Comparison of ENCODE assay signal across 11 cellular contexts in genomic region chr9:4986783-4987182, GRCh38. TPM values are rescaled to one million over a fixed set of nuclear protein-coding genes. Genes with fewer than 3 reads are reported as not detected.
DNase-seq lines count a peak whose midpoint lies in the region; ATAC-seq, FAIRE-seq and TF ChIP-seq lines count a peak whose summit lies in the region.
"Had no signal": no experiment of that assay in that cellular context is flagged by ENCODE, and none has a peak within 500 bp of the region (broad histone marks: within the 10 kb centered on the region; RNA-seq: fewer than 3 reads in every experiment).

No MANE protein-coding gene starts in this region.

- no peaks in the 10 kb centered on the region for H3K9me3 ChIP-seq in HepG2 (ENCODE audit: low read length)
- no peaks in the 10 kb centered on the region for H3K9me3 ChIP-seq in right lobe of liver
- no peaks in the 10 kb centered on the region for H3K9me3 ChIP-seq in ascending aorta
- peaks cover under 1% of the 10 kb centered on the region for H3K9me3 ChIP-seq in mesodermal cell (ENCODE audit: control insufficient read depth, low read length)
- H3K9me3 ChIP-seq in aorta (ENCODE audit: control insufficient read depth, low read length) = no peaks in the 10 kb centered on the region

- intact Hi-C loops in HepG2 (cut with micrococcal nuclease; ENCODE audit: unreplicated experiment) = loop anchor here (1.0 to 10.0 kb wide), 4 partner anchors 124 to 618 kb away; partner anchors contain the start of gene PLGRKT
- intact Hi-C loops in right lobe of liver (cut with DNase I) = no loop called here
- intact Hi-C loops in ascending aorta (cut with DNase I) = loop anchor here (5.0 to 10.0 kb wide), 4 partner anchors 149 to 638 kb away; partner anchors contain the start of genes PLGRKT, PLPP6 and RIC1
- intact Hi-C loops in aorta (cut with DNase I) = loop anchor here (2.0 to 5.0 kb wide), 4 partner anchors 44 to 224 kb away; partner anchors contain the start of gene RCL1 (in 1 of the 2)

- no peak for FAIRE-seq in HepG2 (lab: Jason Lieb, UNC)

- DNase-seq in HepG2 (ENCODE audit: low spot score) (no peak), right lobe of liver (no peak), ascending aorta (ENCODE audit: low spot score in 2 of 2) (no peak), aorta (no peak), NCI-H2081 treated with DMSO at 0.1 percent for 48 hours (lab: John Stamatoyannopoulos, UW) (no peak), Kasumi-1 (lab: John Stamatoyannopoulos, UW) (no peak), SHP77 (lab: John Stamatoyannopoulos, UW) (no peak)
- DNase-seq: DMS153, glutamatergic neuron, NCI-H526 treated with DMSO at 0.1 percent for 48 hours had no signal

- H3K27ac ChIP-seq in HepG2 (ENCODE audit: extremely low read length, insufficient read depth, low read length) (no peak overlapping the region), right lobe of liver (peak overlapping the region in 1 of 3 donors; percentile 92), ascending aorta (peak overlapping the region; percentile 96 to 97), mesodermal cell (ENCODE audit: low read depth, low read length, severe bottlenecking) (no peak overlapping the region), aorta (ENCODE audit: low read depth in 1 of 2, low read length in 2 of 2) (no peak overlapping the region)

- H3K79me2 ChIP-seq in HepG2 (ENCODE audit: insufficient read depth, low read length) = no peaks in the 10 kb centered on the region

- H3K4me3 ChIP-seq in HepG2 (replicated peaks in 1 of 3; ENCODE audit: insufficient read depth in 1 of 3, low read depth in 2 of 3, low read length in 3 of 3) (peak overlapping the region in 1 of 3 experiments; percentile 85; a peak in 1 of 6 replicates), right lobe of liver (peak overlapping the region in 1 of 3 donors; percentile 69), ascending aorta (peak overlapping the region; percentile 73 to 83), mesodermal cell (ENCODE audit: extremely low read depth, insufficient read depth, low read length, poor library complexity, severe bottlenecking) (peak overlapping the region; percentile 75), aorta (ENCODE audit: low read length in 2 of 2) (peak overlapping the region; percentile 77 to 98)

- no peak overlapping the region for H3K9ac ChIP-seq in HepG2 (ENCODE audit: insufficient read depth, low read depth, low read length)

- H3K4me1 ChIP-seq in HepG2 (ENCODE audit: insufficient read depth, low read length) (peaks cover 43% of the 10 kb centered on the region), right lobe of liver (peaks cover 0 to 24% (median 2%) of the 10 kb centered on the region in 4 donors), ascending aorta (peaks cover 4 to 49% of the 10 kb centered on the region in 2 donors), mesodermal cell (ENCODE audit: control insufficient read depth, insufficient read depth, low read length, poor library complexity, severe bottlenecking) (peaks cover 22% of the 10 kb centered on the region), aorta (ENCODE audit: control insufficient read depth in 1 of 2, insufficient read depth in 2 of 2, low read length in 2 of 2) (no peaks in the 10 kb centered on the region)

- TF ChIP-seq RAD21 in HepG2 (CRISPR knock-in tag; IDR thresholded peaks at IDR 0.05) = no peak

- CTCF ChIA-PET in HepG2 (lab: Yijun Ruan, JAX; ENCODE audit: low intra/inter-chr PET ratio, low total read pairs) = no interaction called here

- WGBS in HepG2 (ENCODE audit: low lambda C conversion rate) = 95% methylated on average over 4 of the region's 4 CpGs
- 57% methylated on average over 4 of the region's 4 CpGs for WGBS in right lobe of liver (ENCODE audit: insufficient coverage, low coverage, low lambda C conversion rate, missing lambda C conversion rate)
- no CpG with 5 or more reads among the region's 4 CpGs for WGBS in mesodermal cell (ENCODE audit: insufficient coverage in 2 of 2), 2 experiments
- 31 to 43% methylated on average over 4 of the region's 4 CpGs for WGBS in aorta, 2 donors

- peak overlapping the region; percentile 88 for H3K4me2 ChIP-seq in HepG2 (ENCODE audit: low read depth, low read length)

- TF ChIP-seq POLR2A in HepG2 (IDR thresholded peaks at IDR 0.05; ENCODE audit: insufficient read depth in 1 of 2, low read depth in 2 of 2, low read length in 2 of 2) = no peak
- TF ChIP-seq POLR2A in right lobe of liver (IDR thresholded peaks at IDR 0.05) = no peak

- in situ Hi-C loops in HepG2 (cut with HindIII; ENCODE audit: extremely low pct_ligation_motif_present, low pct_unique_long_range_greater_than_20kb) = loop anchor here (5.0 to 25.0 kb wide), 3 partner anchors 229 to 451 kb away; partner anchors contain the start of gene PLGRKT

- no peaks in the 10 kb centered on the region for H3K27me3 ChIP-seq in HepG2 (ENCODE audit: control insufficient read depth in 1 of 2, insufficient read depth in 2 of 2, low read length in 2 of 2)
- no peaks in the 10 kb centered on the region for H3K27me3 ChIP-seq in right lobe of liver
- H3K27me3 ChIP-seq in ascending aorta = no peaks in the 10 kb centered on the region
- no peaks in the 10 kb centered on the region for H3K27me3 ChIP-seq in aorta (ENCODE audit: control insufficient read depth in 1 of 2, insufficient read depth in 2 of 2, low read length in 1 of 2)

- H2AFZ ChIP-seq in HepG2 (ENCODE audit: low read length) = no peak overlapping the region

- POLR2A ChIA-PET in HepG2 (lab: Yijun Ruan, JAX) = no interaction called here

- BruUV-seq in HepG2 (replicated peaks; lab: Mats Ljungman, UMichigan) = no TSS peak

- TF ChIP-seq EP300 in HepG2 (IDR thresholded peaks at IDR 0.05; ENCODE audit: low read depth in 2 of 2, low read length in 2 of 2) (no peak), HepG2 (CRISPR knock-in tag; IDR thresholded peaks at IDR 0.05; ENCODE audit: borderline replicate concordance) (no peak)

- H3K36me3 ChIP-seq in HepG2 (replicated peaks in 1 of 2; ENCODE audit: control insufficient read depth in 1 of 2, insufficient read depth in 2 of 2, low read length in 2 of 2) (peaks cover 0 to under 1% of the 10 kb centered on the region in 2 experiments; a peak in 1 of 5 replicates), right lobe of liver (no peaks in the 10 kb centered on the region), ascending aorta (peaks cover under 1 to 4% of the 10 kb centered on the region in 2 donors), mesodermal cell (ENCODE audit: control insufficient read depth, insufficient read depth, low read length) (peaks cover 12% of the 10 kb centered on the region), aorta (ENCODE audit: control insufficient read depth in 1 of 2, insufficient read depth in 2 of 2, low read length in 1 of 2) (no peaks in the 10 kb centered on the region)

- no peaks in the 10 kb centered on the region for H4K20me1 ChIP-seq in HepG2 (ENCODE audit: insufficient read depth, low read length)

- TF ChIP-seq CTCF in HepG2 (CRISPR knock-in tag; IDR thresholded peaks at IDR 0.05) = no peak
- no peak for TF ChIP-seq CTCF in right lobe of liver (IDR thresholded peaks at IDR 0.05)
- no peak for TF ChIP-seq CTCF in ascending aorta (IDR thresholded peaks at IDR 0.05)

- no peak for ATAC-seq in HepG2
- ATAC-seq in right lobe of liver = no peak
- ATAC-seq in aorta (ENCODE audit: low FRiP score) = no peak

TF ChIP-seq in HepG2, 621 proteins besides CTCF, POLR2A, EP300 and RAD21 (continues in another document):
- TF ChIP-seq ZSCAN30 (CRISPR knock-in tag; IDR thresholded peaks at IDR 0.05) (no peak), CEBPG (CRISPR knock-in tag; IDR thresholded peaks at IDR 0.05) (no peak), CREB3 (CRISPR knock-in tag; IDR thresholded peaks at IDR 0.05) (no peak), TCF12 (IDR thresholded peaks at IDR 0.05) (no peak), TCF12 (CRISPR knock-in tag; IDR thresholded peaks at IDR 0.05) (no peak)

RNA-seq across cellular contexts. Expression of gene JAK2, which starts 1.7 kb away (rescaled TPM):
- total RNA-seq in HepG2 (2016; rRNA removed; fragmentation: Illumina TruSeq; extraction: Trizol) (4.1 and 5.8 TPM in 2 replicates), right lobe of liver (1 to 10 TPM; 3.6 to 6.5 (median 4.4) TPM), ascending aorta (31.9 TPM), aorta (100 to 1,000 TPM in 1 of 2 donors, 10 to 100 TPM in 1; 77.4 to 144 TPM)
- 1.9 TPM in 2 replicates for total RNA-seq in HepG2 (2016; cell fraction: cytosol; rRNA removed; fragmentation: Illumina TruSeq; extraction: Trizol; ENCODE audit: low read depth)
- total RNA-seq in HepG2 (2016; cell fraction: insoluble cytoplasmic fraction; rRNA removed; fragmentation: Illumina TruSeq; extraction: Trizol) = 3.9 and 5.2 TPM in 2 replicates
- total RNA-seq in HepG2 (2016; cell fraction: membrane; rRNA removed; fragmentation: Illumina TruSeq; extraction: Trizol) = 2.7 and 3.3 TPM in 2 replicates
- 8.9 and 9.8 TPM in 2 replicates for total RNA-seq in HepG2 (2016; cell fraction: nucleus; rRNA removed; fragmentation: Illumina TruSeq; extraction: Trizol)
- polyA plus RNA-seq in HepG2 (2011; rRNA removed) (0.97 and 1.1 TPM in 2 replicates), aorta (10 to 100 TPM; 17.7 to 19.4 TPM)
- 0.36 and 0.69 TPM in 2 replicates for polyA plus RNA-seq in HepG2 (2011; cell fraction: cytosol; rRNA removed)
- polyA plus RNA-seq in HepG2 (2011; cell fraction: nucleus; rRNA removed) = 1.8 and 1.9 TPM in 2 replicates
- 1.6 and 1.8 TPM in 2 replicates for polyA plus RNA-seq in HepG2 (2012)
- polyA plus RNA-seq in HepG2 (2016; cell fraction: cytosol; fragmentation: Illumina TruSeq; extraction: Trizol; ENCODE audit: low read depth) = 0.11 and 0.22 TPM in 2 replicates
- polyA plus RNA-seq in HepG2 (2016; cell fraction: insoluble cytoplasmic fraction; fragmentation: Illumina TruSeq; extraction: Trizol; ENCODE audit: low read depth) = 3.6 and 3.7 TPM in 2 replicates
- polyA plus RNA-seq in HepG2 (2016; cell fraction: membrane; fragmentation: Illumina TruSeq; extraction: Trizol; ENCODE audit: low read depth) = 0.78 and 0.98 TPM in 2 replicates
- polyA plus RNA-seq in HepG2 (2016; cell fraction: nucleus; fragmentation: Illumina TruSeq; extraction: Trizol; ENCODE audit: insufficient read depth, low read depth) = 4.4 and 5.6 TPM in 2 replicates
- polyA minus RNA-seq in HepG2 (2011; rRNA and poly(A)+ RNA removed; ENCODE audit: low replicate concordance) = 1.4 and 3.3 TPM in 2 replicates
- 2.1 and 2.3 TPM in 2 replicates for polyA minus RNA-seq in HepG2 (2011; cell fraction: cytosol; rRNA and poly(A)+ RNA removed)
- 15.7 and 20.3 TPM in 2 replicates for polyA minus RNA-seq in HepG2 (2011; cell fraction: nucleus; rRNA and poly(A)+ RNA removed)
- 10.8 TPM for polyA plus RNA-seq in mesodermal cell (2013, experiment 1 of 2)
- 11.4 TPM for polyA plus RNA-seq in mesodermal cell (2013, experiment 2 of 2)

Comparison
In these comparisons a context has a peak if more than half of its experiments do, and no peak if none do; other contexts are left out.
1. intact Hi-C loops: an anchor here in HepG2 (1.0 to 10.0 kb wide), ascending aorta (5.0 to 10.0 kb wide) and aorta (2.0 to 5.0 kb wide); none called in right lobe of liver.
2. H3K27ac ChIP-seq: peak in ascending aorta (2 of 2); none in HepG2 (single experiment), mesodermal cell (single experiment) and aorta (0 of 2).